In the genomic region with DNA sequence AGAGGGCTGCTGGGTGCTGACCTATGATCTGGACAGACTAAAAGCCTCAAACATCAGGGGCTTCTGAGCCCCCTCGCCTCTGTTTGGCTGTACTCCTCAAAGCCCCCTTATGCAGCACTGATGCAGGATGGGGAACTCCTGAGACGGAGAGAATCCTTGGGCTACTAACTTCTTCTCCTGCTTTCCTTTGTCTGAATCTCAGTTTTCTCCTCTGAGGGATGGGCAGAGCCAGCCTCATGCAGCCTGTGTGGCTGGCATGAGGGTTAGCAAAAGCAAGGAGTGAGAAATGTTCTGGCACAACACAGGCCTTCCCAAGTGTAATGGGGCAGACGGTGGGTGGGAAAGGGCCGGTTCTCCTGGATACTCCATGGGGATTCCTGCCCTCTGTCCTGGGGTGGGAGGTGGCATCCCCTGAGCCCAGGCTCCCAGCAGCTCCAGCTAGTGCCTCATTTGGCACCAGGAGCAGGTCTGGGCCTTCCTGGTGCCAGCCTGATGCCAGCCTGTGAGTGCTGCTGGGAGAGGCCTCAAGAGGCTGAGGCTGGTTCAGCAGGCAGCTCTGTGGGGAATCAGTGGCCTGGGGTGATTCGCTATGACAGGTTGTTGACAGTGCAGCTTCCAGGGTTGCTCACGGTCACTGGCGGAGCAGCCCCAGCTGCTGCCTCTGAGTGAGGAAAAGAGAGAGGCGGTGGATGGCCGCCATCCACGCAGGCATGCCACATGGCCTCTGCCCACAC, we compare ENCODE assay signal across 11 cellular contexts. TPM values are rescaled to one million over a fixed set of nuclear protein-coding genes. Genes with fewer than 3 reads are reported as not detected.
DNase-seq lines count a peak whose midpoint lies in the region; ATAC-seq and TF ChIP-seq lines count a peak whose summit lies in the region.
"Had no signal": no experiment of that assay in that cellular context is flagged by ENCODE, and none has a peak within 500 bp of the region (broad histone marks: within the 10 kb centered on the region; RNA-seq: fewer than 3 reads in every experiment).

No MANE protein-coding gene starts in this region.

- BruUV-seq in MCF 10A (replicated peaks; lab: Mats Ljungman, UMichigan) = no TSS peak

- H3K36me3 Mint-ChIP-seq in MCF 10A (ENCODE audit: insufficient read depth, unreplicated experiment) (peaks cover 12% of the 10 kb centered on the region), brain (peaks cover 3% of the 10 kb centered on the region), chondrocyte (ENCODE audit: low read depth) (no peaks in the 10 kb centered on the region)
- peaks cover under 1% of the 10 kb centered on the region for H3K36me3 Mint-ChIP-seq in activated CD4-positive, alpha-beta T cell treated with anti-CD3 and anti-CD28 coated beads, Interleukin-2, amount 10 ng/mL, durations not matched to agents 24 days and 14 days (ENCODE audit: low read depth)
- peaks cover 0 to 4% (median 0%) of the 10 kb centered on the region in 5 donors for H3K36me3 Mint-ChIP-seq in naive thymus-derived CD4-positive, alpha-beta T cell

- H3K27me3 Mint-ChIP-seq in MCF 10A (ENCODE audit: insufficient read depth, unreplicated experiment) (no peaks in the 10 kb centered on the region), brain (peaks cover 7% of the 10 kb centered on the region), chondrocyte (ENCODE audit: low read depth) (peaks cover 5% of the 10 kb centered on the region)
- peaks cover 10% of the 10 kb centered on the region for H3K27me3 Mint-ChIP-seq in activated CD4-positive, alpha-beta T cell treated with anti-CD3 and anti-CD28 coated beads, Interleukin-2, amount 10 ng/mL, durations not matched to agents 24 days and 14 days
- peaks cover 0 to 21% (median 0%) of the 10 kb centered on the region in 5 donors for H3K27me3 Mint-ChIP-seq in naive thymus-derived CD4-positive, alpha-beta T cell

- H3K4me1 Mint-ChIP-seq in MCF 10A (ENCODE audit: insufficient read depth, unreplicated experiment) (peaks cover 12% of the 10 kb centered on the region), brain (peaks cover 20% of the 10 kb centered on the region), chondrocyte (ENCODE audit: low read depth) (peaks cover 9% of the 10 kb centered on the region)
- peaks cover 11% of the 10 kb centered on the region for H3K4me1 Mint-ChIP-seq in activated CD4-positive, alpha-beta T cell treated with anti-CD3 and anti-CD28 coated beads, Interleukin-2, amount 10 ng/mL, durations not matched to agents 24 days and 14 days
- peaks cover 10 to 30% (median 16%) of the 10 kb centered on the region in 7 donors for H3K4me1 Mint-ChIP-seq in naive thymus-derived CD4-positive, alpha-beta T cell

- H3K36me3 ChIP-seq in breast epithelium = no peaks in the 10 kb centered on the region
- H3K36me3 ChIP-seq in naive thymus-derived CD4-positive, alpha-beta T cell (ENCODE audit: control insufficient read depth in 2 of 3, insufficient read depth in 3 of 3, low read length in 3 of 3) = no peaks in the 10 kb centered on the region

- CTCF ChIA-PET in MCF 10A (lab: Yijun Ruan, JAX) = interaction anchor here (1.0 to 12.9 kb wide), 7 partner anchors 11 to 434 kb away, joined by 3 to 212 read pairs (median 11); no protein-coding TSS in a partner anchor
- CTCF ChIA-PET in naive thymus-derived CD4-positive, alpha-beta T cell (lab: Charles Lee) = interaction anchor here (0.6 to 2.0 kb wide), 2 partner anchors 251 to 295 kb away, joined by 3 to 6 read pairs; no protein-coding TSS in a partner anchor

- intact Hi-C loops in breast epithelium (cut with DNase I; ENCODE audit: low total_unique reads) = no loop called here
- intact Hi-C loops in MCF 10A (cut with micrococcal nuclease) = loop anchor here (5.0 kb wide), 1 partner anchor 375 kb away; no protein-coding TSS in a partner anchor
- intact Hi-C loops in activated CD4-positive, alpha-beta T cell treated with anti-CD3 and anti-CD28 coated beads, Interleukin-2, amount 10 ng/mL, durations not matched to agents 24 days and 14 days (cut with micrococcal nuclease) = no loop called here
- intact Hi-C loops in naive thymus-derived CD4-positive, alpha-beta T cell (cut with micrococcal nuclease) = no loop called here

- H3K4me3 Mint-ChIP-seq in MCF 10A (ENCODE audit: unreplicated experiment) (no peak overlapping the region), brain (no peak overlapping the region), chondrocyte (ENCODE audit: unreplicated experiment) (no peak overlapping the region)
- H3K4me3 Mint-ChIP-seq in activated CD4-positive, alpha-beta T cell treated with anti-CD3 and anti-CD28 coated beads, Interleukin-2, amount 10 ng/mL, durations not matched to agents 24 days and 14 days = no peak overlapping the region
- H3K4me3 Mint-ChIP-seq in naive thymus-derived CD4-positive, alpha-beta T cell = no peak overlapping the region

- peaks cover 0 to 4% of the 10 kb centered on the region in 2 donors for H3K4me1 ChIP-seq in breast epithelium
- H3K4me1 ChIP-seq in naive thymus-derived CD4-positive, alpha-beta T cell (ENCODE audit: control insufficient read depth in 2 of 2, insufficient read depth in 2 of 2, low read length in 2 of 2) = peaks cover 8 to 9% of the 10 kb centered on the region in 2 donors

- no peak overlapping the region for H3K4me3 ChIP-seq in breast epithelium
- H3K4me3 ChIP-seq in naive thymus-derived CD4-positive, alpha-beta T cell (ENCODE audit: low read length) = no peak overlapping the region

- POLR2A ChIA-PET in MCF 10A (lab: Yijun Ruan, JAX) = interaction anchor here (0.7 to 1.2 kb wide), 3 partner anchors 158 to 348 kb away, joined by 3 to 4 read pairs (median 3); a partner anchor contains a TSS
- POLR2A ChIA-PET in naive thymus-derived CD4-positive, alpha-beta T cell (lab: Charles Lee) = no interaction called here

- TF ChIP-seq POLR2A in breast epithelium (IDR thresholded peaks at IDR 0.05) = no peak

- H3K9me3 Mint-ChIP-seq in MCF 10A (ENCODE audit: unreplicated experiment) = no peaks in the 10 kb centered on the region
- peaks cover 0 to 6% (median 0%) of the 10 kb centered on the region in 5 experiments for H3K9me3 Mint-ChIP-seq in brain
- no peaks in the 10 kb centered on the region for H3K9me3 Mint-ChIP-seq in chondrocyte (ENCODE audit: low read depth)
- no peaks in the 10 kb centered on the region for H3K9me3 Mint-ChIP-seq in activated CD4-positive, alpha-beta T cell treated with anti-CD3 and anti-CD28 coated beads, Interleukin-2, amount 10 ng/mL, durations not matched to agents 24 days and 14 days
- no peaks in the 10 kb centered on the region for H3K9me3 Mint-ChIP-seq in naive thymus-derived CD4-positive, alpha-beta T cell

- H3K27ac Mint-ChIP-seq in MCF 10A (ENCODE audit: low read depth, unreplicated experiment) = no peak overlapping the region
- H3K27ac Mint-ChIP-seq in brain = peak overlapping the region; percentile 2 to 85 (median 8)
- no peak overlapping the region for H3K27ac Mint-ChIP-seq in chondrocyte (ENCODE audit: unreplicated experiment)
- no peak overlapping the region for H3K27ac Mint-ChIP-seq in activated CD4-positive, alpha-beta T cell treated with anti-CD3 and anti-CD28 coated beads, Interleukin-2, amount 10 ng/mL, durations not matched to agents 24 days and 14 days
- H3K27ac Mint-ChIP-seq in naive thymus-derived CD4-positive, alpha-beta T cell = no peak overlapping the region

- TF ChIP-seq CTCF in breast epithelium (IDR thresholded peaks at IDR 0.05) = peak in 1 of 3 donors; percentile 21
- no peak for TF ChIP-seq CTCF in MCF 10A (IDR thresholded peaks at IDR 0.05; ENCODE audit: unreplicated experiment)
- no peak for TF ChIP-seq CTCF in brain (conservative IDR thresholded peaks at IDR 0.05)
- TF ChIP-seq CTCF in chondrocyte (IDR thresholded peaks at IDR 0.05) = no peak
- TF ChIP-seq CTCF in GM20000 (IDR thresholded peaks at IDR 0.05; ENCODE audit: extremely low read depth, missing control alignments) = no peak

- no peaks in the 10 kb centered on the region for H3K27me3 ChIP-seq in breast epithelium
- no peaks in the 10 kb centered on the region for H3K27me3 ChIP-seq in naive thymus-derived CD4-positive, alpha-beta T cell (ENCODE audit: control insufficient read depth in 2 of 2, insufficient read depth in 2 of 2, low read length in 2 of 2)

- no peaks in the 10 kb centered on the region for H3K9me3 ChIP-seq in breast epithelium
- no peaks in the 10 kb centered on the region for H3K9me3 ChIP-seq in naive thymus-derived CD4-positive, alpha-beta T cell (ENCODE audit: control insufficient read depth in 2 of 3, low read length in 3 of 3)

- peak overlapping the region; percentile 61 to 68 for H3K27ac ChIP-seq in breast epithelium
- H3K27ac ChIP-seq in naive thymus-derived CD4-positive, alpha-beta T cell (ENCODE audit: low read depth, low read length) = no peak overlapping the region

- DNase-seq in breast epithelium (ENCODE audit: low spot score in 2 of 2) (peak in 1 of 2 donors; percentile 68), MCF 10A (ENCODE audit: unreplicated experiment) (no peak), left kidney (ENCODE audit: low read depth, low spot score) (peak; percentile 54), chondrocyte (ENCODE audit: low spot score) (no peak), GM20000 (ENCODE audit: low spot score) (no peak)
- DNase-seq in activated CD4-positive, alpha-beta T cell treated with anti-CD3 and anti-CD28 coated beads, Interleukin-2, amount 10 ng/mL, durations not matched to agents 24 days and 14 days = no peak
- no peak for DNase-seq in naive thymus-derived CD4-positive, alpha-beta T cell
- DNase-seq: amniotic stem cell; NK-92 treated with Interleukin-12 subunit alpha and Interleukin-12 subunit beta, amount 100 ng/mL, for 24 hours had no signal

- no peak for ATAC-seq in naive thymus-derived CD4-positive, alpha-beta T cell
- ATAC-seq: activated CD4-positive, CD25-positive, alpha-beta regulatory T cell treated with anti-CD3 and anti-CD28 coated beads, Interleukin-2, amount 50 U/mL, for 24 hours had no signal

RNA-seq across cellular contexts. Expression of a gene that starts 4.0 kb away (rescaled TPM):
- total RNA-seq in breast epithelium (10 to 100 TPM; 42.0 to 53.9 (median 43.0) TPM), MCF 10A (2022) (75.9 and 76.4 TPM in 2 replicates), chondrocyte (47.6 to 59.4 TPM (median 52.7 TPM) in 3 replicates)
- polyA plus RNA-seq in brain (ENCODE audit: insufficient read depth, low read depth, low replicate concordance) = 65.3 TPM
- 92.7 and 98.8 TPM in 2 replicates for total RNA-seq in activated CD4-positive, alpha-beta T cell treated with anti-CD3 and anti-CD28 coated beads, Interleukin-2, amount 10 ng/mL, durations not matched to agents 24 days and 14 days
- total RNA-seq in naive thymus-derived CD4-positive, alpha-beta T cell = 10 to 100 TPM; 80.9 to 91.1 (median 85.0) TPM
- 10 to 100 TPM; 34.5 to 47.3 TPM for polyA plus RNA-seq in naive thymus-derived CD4-positive, alpha-beta T cell

Comparison
In these comparisons a context has a peak if more than half of its experiments do, and no peak if none do; other contexts are left out.
1. H3K27ac Mint-ChIP-seq: peak in brain (5 of 5); none in MCF 10A (single experiment), chondrocyte (single experiment), activated CD4-positive, alpha-beta T cell treated with anti-CD3 and anti-CD28 coated beads, Interleukin-2, amount 10 ng/mL, durations not matched to agents 24 days and 14 days (single experiment) and naive thymus-derived CD4-positive, alpha-beta T cell (0 of 9).